9 cellular contexts compared by ENCODE assay signal in genomic region chr11:16809901-16810668, GRCh38.
DNase-seq lines count a peak whose midpoint lies in the region; ATAC-seq, FAIRE-seq and TF ChIP-seq lines count a peak whose summit lies in the region.
"Had no signal": no experiment of that assay in that cellular context is flagged by ENCODE, and none has a peak within 500 bp of the region (broad histone marks: within the 10 kb centered on the region; RNA-seq: fewer than 3 reads in every experiment).

No MANE protein-coding gene starts in this region.

- H3K36me3 Mint-ChIP-seq in T-helper 17 cell (ENCODE audit: low read depth), result no peaks in the 10 kb centered on the region

- H3K9me3 ChIP-seq in T-helper 17 cell (ENCODE audit: control insufficient read depth, low read length, poor library complexity, severe bottlenecking), result no peaks in the 10 kb centered on the region
- no peaks in the 10 kb centered on the region for H3K9me3 ChIP-seq in pancreas
- H3K9me3 ChIP-seq in BE2C, result no peaks in the 10 kb centered on the region
- H3K9me3 ChIP-seq in mucosa of descending colon, result no peaks in the 10 kb centered on the region

- no peak overlapping the region for H3K4me3 Mint-ChIP-seq in T-helper 17 cell

- intact Hi-C loops in pancreas (cut with DNase I) (loop anchor here in 1 of 3 donors (10.0 kb wide), 1 partner anchor 255 kb away; no protein-coding TSS in a partner anchor), mucosa of descending colon (cut with DNase I, micrococcal nuclease) (no loop called here)

- FAIRE-seq in pancreas (lab: Jason Lieb, UNC) (no peak), GM19239 (lab: Jason Lieb, UNC) (no peak)

- H3K27ac ChIP-seq in pancreas, result peak overlapping the region in 2 of 4 donors; percentile 21 to 34

- no peaks in the 10 kb centered on the region for H3K27me3 Mint-ChIP-seq in T-helper 17 cell

- H3K4me1 ChIP-seq in pancreas (peaks cover 0 to 5% (median 0%) of the 10 kb centered on the region in 3 donors), BE2C (no peaks in the 10 kb centered on the region), mucosa of descending colon (ENCODE audit: low read depth) (peaks cover 7% of the 10 kb centered on the region)

- H3K27ac Mint-ChIP-seq in T-helper 17 cell, result peak overlapping the region; percentile 56

- peak; percentile 52 for DNase-seq in EL
- DNase-seq in T-helper 17 cell, result no peak
- DNase-seq in fibroblast of the aortic adventitia (ENCODE audit: low read depth), result peak; percentile 47
- peak in 3 of 6 donors; percentile 36 to 56 (median 53) for DNase-seq in pancreas
- DNase-seq in GM19239 (ENCODE audit: insufficient read length, low spot score), result no peak
- DNase-seq in SK-N-DZ (ENCODE audit: low spot score), result no peak
- no peak for DNase-seq in BE2C
- no peak for DNase-seq in mucosa of descending colon
- DNase-seq: erythroblast had no signal

- TF ChIP-seq CTCF in fibroblast of the aortic adventitia (IDR thresholded peaks at IDR 0.05; ENCODE audit: insufficient read depth, low read length), result no peak
- TF ChIP-seq CTCF in pancreas (IDR thresholded peaks at IDR 0.05), result no peak
- no peak for TF ChIP-seq CTCF in BE2C (IDR thresholded peaks at IDR 0.05; ENCODE audit: low read depth, low read length)
- TF ChIP-seq CTCF in mucosa of descending colon (IDR thresholded peaks at IDR 0.05), result no peak

- H3K36me3 ChIP-seq in pancreas (peaks cover 0 to 22% (median 0%) of the 10 kb centered on the region in 3 donors), BE2C (no peaks in the 10 kb centered on the region), mucosa of descending colon (ENCODE audit: low read depth) (no peaks in the 10 kb centered on the region)

- WGBS in pancreas, 2 donors, result 73 to 74% methylated on average over 11 of the region's 11 CpGs

- H3K4me1 Mint-ChIP-seq in T-helper 17 cell, result peaks cover 19% of the 10 kb centered on the region

- H3K4me3 ChIP-seq in fibroblast of the aortic adventitia (ENCODE audit: low read depth, low read length) (no peak overlapping the region), pancreas (no peak overlapping the region), BE2C (ENCODE audit: low read depth, low read length) (no peak overlapping the region), mucosa of descending colon (no peak overlapping the region)

- ATAC-seq in T-helper 17 cell (no peak), pancreas (peak; percentile 33 to 63 (median 50)), mucosa of descending colon (no peak)

- H3K27me3 ChIP-seq in pancreas, result no peaks in the 10 kb centered on the region
- no peaks in the 10 kb centered on the region for H3K27me3 ChIP-seq in BE2C

Comparison
In these comparisons a context has a peak if more than half of its experiments do, and no peak if none do; other contexts are left out.
1. DNase-seq: peak in EL (single experiment) and fibroblast of the aortic adventitia (single experiment); none in T-helper 17 cell (0 of 3), GM19239 (single experiment), SK-N-DZ (single experiment), BE2C (single experiment) and mucosa of descending colon (0 of 3).
2. ATAC-seq: peak in pancreas (4 of 4); none in T-helper 17 cell (single experiment) and mucosa of descending colon (single experiment).